ENCODE assay signal across 1 cellular context in the genomic region with DNA sequence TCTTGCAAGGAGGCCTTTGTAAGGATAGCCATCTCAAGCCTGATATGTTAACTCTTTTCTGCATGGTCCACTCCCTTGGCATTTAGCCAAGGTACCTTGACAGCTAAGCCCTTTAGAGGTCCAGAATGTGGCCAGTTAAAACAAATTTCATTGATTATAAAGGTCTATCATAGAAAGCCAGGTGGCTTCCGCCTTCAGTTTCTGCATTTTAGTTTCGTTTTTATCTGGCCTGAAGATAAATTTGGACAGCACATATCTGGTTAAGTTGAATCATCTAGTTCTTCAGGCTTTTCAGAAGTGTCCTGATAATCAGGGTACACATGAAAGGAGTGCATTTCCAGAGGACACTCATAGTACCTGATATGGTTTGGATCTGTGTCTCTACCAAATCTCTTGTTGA.
TF ChIP-seq lines count a peak whose summit lies in the region.

No MANE protein-coding gene starts in this region.

TF ChIP-seq in K562, 482 proteins besides CTCF, POLR2A, EP300 and RAD21 (continues in another document):
- TF ChIP-seq, protein P1, sequence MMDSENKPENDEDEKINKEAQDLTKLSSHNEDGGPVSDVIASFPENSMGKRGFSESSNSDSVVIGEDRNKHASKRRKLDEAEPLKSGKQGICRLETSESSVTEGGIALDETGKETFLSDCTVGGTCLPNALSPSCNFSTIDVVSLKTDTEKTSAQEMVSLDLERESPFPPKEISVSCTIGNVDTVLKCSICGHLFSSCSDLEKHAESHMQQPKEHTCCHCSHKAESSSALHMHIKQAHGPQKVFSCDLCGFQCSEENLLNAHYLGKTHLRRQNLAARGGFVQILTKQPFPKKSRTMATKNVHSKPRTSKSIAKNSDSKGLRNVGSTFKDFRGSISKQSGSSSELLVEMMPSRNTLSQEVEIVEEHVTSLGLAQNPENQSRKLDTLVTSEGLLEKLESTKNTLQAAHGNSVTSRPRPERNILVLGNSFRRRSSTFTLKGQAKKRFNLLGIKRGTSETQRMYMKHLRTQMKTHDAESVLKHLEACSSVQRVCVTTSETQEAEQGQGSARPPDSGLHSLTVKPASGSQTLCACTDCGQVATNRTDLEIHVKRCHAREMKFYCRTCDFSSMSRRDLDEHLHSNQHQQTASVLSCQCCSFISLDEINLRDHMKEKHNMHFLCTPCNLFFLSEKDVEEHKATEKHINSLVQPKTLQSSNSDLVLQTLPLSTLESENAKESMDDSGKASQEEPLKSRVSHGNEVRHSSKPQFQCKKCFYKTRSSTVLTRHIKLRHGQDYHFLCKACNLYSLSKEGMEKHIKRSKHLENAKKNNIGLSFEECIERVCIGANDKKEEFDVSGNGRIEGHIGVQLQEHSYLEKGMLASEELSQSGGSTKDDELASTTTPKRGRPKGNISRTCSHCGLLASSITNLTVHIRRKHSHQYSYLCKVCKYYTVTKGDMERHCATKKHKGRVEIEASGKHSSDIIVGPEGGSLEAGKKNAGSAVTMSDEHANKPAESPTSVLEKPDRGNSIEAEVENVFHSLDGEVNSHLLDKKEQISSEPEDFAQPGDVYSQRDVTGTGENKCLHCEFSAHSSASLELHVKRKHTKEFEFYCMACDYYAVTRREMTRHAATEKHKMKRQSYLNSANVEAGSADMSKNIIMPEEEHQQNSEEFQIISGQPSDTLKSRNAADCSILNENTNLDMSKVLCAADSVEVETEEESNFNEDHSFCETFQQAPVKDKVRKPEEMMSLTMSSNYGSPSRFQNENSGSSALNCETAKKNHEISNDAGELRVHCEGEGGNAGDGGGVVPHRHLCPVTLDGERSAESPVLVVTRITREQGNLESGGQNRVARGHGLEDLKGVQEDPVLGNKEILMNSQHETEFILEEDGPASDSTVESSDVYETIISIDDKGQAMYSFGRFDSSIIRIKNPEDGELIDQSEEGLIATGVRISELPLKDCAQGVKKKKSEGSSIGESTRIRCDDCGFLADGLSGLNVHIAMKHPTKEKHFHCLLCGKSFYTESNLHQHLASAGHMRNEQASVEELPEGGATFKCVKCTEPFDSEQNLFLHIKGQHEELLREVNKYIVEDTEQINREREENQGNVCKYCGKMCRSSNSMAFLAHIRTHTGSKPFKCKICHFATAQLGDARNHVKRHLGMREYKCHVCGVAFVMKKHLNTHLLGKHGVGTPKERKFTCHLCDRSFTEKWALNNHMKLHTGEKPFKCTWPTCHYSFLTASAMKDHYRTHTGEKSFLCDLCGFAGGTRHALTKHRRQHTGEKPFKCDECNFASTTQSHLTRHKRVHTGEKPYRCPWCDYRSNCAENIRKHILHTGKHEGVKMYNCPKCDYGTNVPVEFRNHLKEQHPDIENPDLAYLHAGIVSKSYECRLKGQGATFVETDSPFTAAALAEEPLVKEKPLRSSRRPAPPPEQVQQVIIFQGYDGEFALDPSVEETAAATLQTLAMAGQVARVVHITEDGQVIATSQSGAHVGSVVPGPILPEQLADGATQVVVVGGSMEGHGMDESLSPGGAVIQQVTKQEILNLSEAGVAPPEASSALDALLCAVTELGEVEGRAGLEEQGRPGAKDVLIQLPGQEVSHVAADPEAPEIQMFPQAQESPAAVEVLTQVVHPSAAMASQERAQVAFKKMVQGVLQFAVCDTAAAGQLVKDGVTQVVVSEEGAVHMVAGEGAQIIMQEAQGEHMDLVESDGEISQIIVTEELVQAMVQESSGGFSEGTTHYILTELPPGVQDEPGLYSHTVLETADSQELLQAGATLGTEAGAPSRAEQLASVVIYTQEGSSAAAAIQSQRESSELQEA (IDR thresholded peaks at IDR 0.05; ENCODE audit: low read depth): no peak
- TF ChIP-seq, protein P2, sequence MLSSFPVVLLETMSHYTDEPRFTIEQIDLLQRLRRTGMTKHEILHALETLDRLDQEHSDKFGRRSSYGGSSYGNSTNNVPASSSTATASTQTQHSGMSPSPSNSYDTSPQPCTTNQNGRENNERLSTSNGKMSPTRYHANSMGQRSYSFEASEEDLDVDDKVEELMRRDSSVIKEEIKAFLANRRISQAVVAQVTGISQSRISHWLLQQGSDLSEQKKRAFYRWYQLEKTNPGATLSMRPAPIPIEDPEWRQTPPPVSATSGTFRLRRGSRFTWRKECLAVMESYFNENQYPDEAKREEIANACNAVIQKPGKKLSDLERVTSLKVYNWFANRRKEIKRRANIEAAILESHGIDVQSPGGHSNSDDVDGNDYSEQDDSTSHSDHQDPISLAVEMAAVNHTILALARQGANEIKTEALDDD (IDR thresholded peaks at IDR 0.05): peak; percentile 54; the same call in 1 of the 2 replicates
- TF ChIP-seq ZNF551 (CRISPR knock-in tag; IDR thresholded peaks at IDR 0.05) (no peak), MEF2D (tag; conservative IDR thresholded peaks at IDR 0.05; ENCODE audit: low read depth) (no peak), PCBP1 (IDR thresholded peaks at IDR 0.05; ENCODE audit: low read depth, low read length, poor library complexity, severe bottlenecking) (no peak), SLC30A9 (CRISPR knock-in tag; IDR thresholded peaks at IDR 0.05) (no peak), HNRNPL (IDR thresholded peaks at IDR 0.05; ENCODE audit: low read depth, low read length) (no peak), ZNF263 (CRISPR knock-in tag; IDR thresholded peaks at IDR 0.05; ENCODE audit: borderline replicate concordance) (no peak), ZBTB1 (CRISPR knock-in tag; IDR thresholded peaks at IDR 0.05; ENCODE audit: borderline replicate concordance, low read depth) (no peak), NFIX (CRISPR knock-in tag; IDR thresholded peaks at IDR 0.05; ENCODE audit: low read depth) (0 out of 2 replicates have a peak, but pooled peaks have one; percentile 29), FOXA1 (IDR thresholded peaks at IDR 0.05; ENCODE audit: borderline replicate concordance) (no peak), JUND (IDR thresholded peaks at IDR 0.05; ENCODE audit: borderline replicate concordance, low read depth, low read length) (no peak), JUND (tag; IDR thresholded peaks at IDR 0.05; ENCODE audit: borderline replicate concordance, low read depth, low read length) (0 out of 3 replicates have a peak, but pooled peaks have one; percentile 15), STAT5A (IDR thresholded peaks at IDR 0.05; ENCODE audit: borderline replicate concordance, low read length) (no peak), ZSCAN32 (CRISPR knock-in tag; IDR thresholded peaks at IDR 0.05) (no peak), CBFA2T3 (IDR thresholded peaks at IDR 0.05) (peak; percentile 55), FOSL1 (tag; conservative IDR thresholded peaks at IDR 0.05) (0 out of 2 replicates have a peak, but pooled peaks have one; percentile 30), TARDBP (IDR thresholded peaks at IDR 0.05) (no peak), ZNF212 (CRISPR knock-in tag; IDR thresholded peaks at IDR 0.05) (no peak), HEY1 (CRISPR knock-in tag; IDR thresholded peaks at IDR 0.05; ENCODE audit: borderline replicate concordance) (no peak), KAT7 (CRISPR knock-in tag; IDR thresholded peaks at IDR 0.05; ENCODE audit: borderline replicate concordance) (no peak), ZNF589 (CRISPR knock-in tag; IDR thresholded peaks at IDR 0.05; ENCODE audit: low read depth) (no peak), HNRNPH1 (optimal IDR thresholded peaks at IDR 0.05; ENCODE audit: low read depth, low read length) (no peak), ZNF384 (IDR thresholded peaks at IDR 0.05; ENCODE audit: low read depth, low read length) (no peak), NFIC (IDR thresholded peaks at IDR 0.05) (peak; percentile 88), NR2C1 (IDR thresholded peaks at IDR 0.05) (no peak), NR2C1 (tag; IDR thresholded peaks at IDR 0.05) (no peak)
- TF ChIP-seq, protein P3, sequence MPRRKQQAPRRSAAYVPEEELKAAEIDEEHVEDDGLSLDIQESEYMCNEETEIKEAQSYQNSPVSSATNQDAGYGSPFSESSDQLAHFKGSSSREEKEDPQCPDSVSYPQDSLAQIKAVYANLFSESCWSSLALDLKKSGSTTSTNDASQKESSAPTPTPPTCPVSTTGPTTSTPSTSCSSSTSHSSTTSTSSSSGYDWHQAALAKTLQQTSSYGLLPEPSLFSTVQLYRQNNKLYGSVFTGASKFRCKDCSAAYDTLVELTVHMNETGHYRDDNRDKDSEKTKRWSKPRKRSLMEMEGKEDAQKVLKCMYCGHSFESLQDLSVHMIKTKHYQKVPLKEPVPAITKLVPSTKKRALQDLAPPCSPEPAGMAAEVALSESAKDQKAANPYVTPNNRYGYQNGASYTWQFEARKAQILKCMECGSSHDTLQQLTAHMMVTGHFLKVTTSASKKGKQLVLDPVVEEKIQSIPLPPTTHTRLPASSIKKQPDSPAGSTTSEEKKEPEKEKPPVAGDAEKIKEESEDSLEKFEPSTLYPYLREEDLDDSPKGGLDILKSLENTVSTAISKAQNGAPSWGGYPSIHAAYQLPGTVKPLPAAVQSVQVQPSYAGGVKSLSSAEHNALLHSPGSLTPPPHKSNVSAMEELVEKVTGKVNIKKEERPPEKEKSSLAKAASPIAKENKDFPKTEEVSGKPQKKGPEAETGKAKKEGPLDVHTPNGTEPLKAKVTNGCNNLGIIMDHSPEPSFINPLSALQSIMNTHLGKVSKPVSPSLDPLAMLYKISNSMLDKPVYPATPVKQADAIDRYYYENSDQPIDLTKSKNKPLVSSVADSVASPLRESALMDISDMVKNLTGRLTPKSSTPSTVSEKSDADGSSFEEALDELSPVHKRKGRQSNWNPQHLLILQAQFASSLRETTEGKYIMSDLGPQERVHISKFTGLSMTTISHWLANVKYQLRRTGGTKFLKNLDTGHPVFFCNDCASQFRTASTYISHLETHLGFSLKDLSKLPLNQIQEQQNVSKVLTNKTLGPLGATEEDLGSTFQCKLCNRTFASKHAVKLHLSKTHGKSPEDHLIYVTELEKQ (CRISPR knock-in tag; IDR thresholded peaks at IDR 0.05): no peak
- TF ChIP-seq, protein P4, sequence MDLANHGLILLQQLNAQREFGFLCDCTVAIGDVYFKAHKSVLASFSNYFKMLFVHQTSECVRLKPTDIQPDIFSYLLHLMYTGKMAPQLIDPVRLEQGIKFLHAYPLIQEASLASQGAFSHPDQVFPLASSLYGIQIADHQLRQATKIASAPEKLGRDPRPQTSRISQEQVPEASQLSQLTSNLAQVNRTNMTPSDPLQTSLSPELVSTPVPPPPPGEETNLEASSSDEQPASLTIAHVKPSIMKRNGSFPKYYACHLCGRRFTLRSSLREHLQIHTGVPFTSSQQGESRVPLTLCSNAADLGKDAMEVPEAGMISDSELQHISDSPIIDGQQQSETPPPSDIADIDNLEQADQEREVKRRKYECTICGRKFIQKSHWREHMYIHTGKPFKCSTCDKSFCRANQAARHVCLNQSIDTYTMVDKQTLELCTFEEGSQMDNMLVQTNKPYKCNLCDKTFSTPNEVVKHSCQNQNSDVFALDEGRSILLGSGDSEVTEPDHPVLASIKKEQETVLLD (IDR thresholded peaks at IDR 0.05): no peak
- TF ChIP-seq, protein P5, sequence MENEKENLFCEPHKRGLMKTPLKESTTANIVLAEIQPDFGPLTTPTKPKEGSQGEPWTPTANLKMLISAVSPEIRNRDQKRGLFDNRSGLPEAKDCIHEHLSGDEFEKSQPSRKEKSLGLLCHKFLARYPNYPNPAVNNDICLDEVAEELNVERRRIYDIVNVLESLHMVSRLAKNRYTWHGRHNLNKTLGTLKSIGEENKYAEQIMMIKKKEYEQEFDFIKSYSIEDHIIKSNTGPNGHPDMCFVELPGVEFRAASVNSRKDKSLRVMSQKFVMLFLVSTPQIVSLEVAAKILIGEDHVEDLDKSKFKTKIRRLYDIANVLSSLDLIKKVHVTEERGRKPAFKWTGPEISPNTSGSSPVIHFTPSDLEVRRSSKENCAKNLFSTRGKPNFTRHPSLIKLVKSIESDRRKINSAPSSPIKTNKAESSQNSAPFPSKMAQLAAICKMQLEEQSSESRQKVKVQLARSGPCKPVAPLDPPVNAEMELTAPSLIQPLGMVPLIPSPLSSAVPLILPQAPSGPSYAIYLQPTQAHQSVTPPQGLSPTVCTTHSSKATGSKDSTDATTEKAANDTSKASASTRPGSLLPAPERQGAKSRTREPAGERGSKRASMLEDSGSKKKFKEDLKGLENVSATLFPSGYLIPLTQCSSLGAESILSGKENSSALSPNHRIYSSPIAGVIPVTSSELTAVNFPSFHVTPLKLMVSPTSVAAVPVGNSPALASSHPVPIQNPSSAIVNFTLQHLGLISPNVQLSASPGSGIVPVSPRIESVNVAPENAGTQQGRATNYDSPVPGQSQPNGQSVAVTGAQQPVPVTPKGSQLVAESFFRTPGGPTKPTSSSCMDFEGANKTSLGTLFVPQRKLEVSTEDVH (IDR thresholded peaks at IDR 0.05; ENCODE audit: low read depth, partially characterized antibody): no peak
- TF ChIP-seq, protein P6, sequence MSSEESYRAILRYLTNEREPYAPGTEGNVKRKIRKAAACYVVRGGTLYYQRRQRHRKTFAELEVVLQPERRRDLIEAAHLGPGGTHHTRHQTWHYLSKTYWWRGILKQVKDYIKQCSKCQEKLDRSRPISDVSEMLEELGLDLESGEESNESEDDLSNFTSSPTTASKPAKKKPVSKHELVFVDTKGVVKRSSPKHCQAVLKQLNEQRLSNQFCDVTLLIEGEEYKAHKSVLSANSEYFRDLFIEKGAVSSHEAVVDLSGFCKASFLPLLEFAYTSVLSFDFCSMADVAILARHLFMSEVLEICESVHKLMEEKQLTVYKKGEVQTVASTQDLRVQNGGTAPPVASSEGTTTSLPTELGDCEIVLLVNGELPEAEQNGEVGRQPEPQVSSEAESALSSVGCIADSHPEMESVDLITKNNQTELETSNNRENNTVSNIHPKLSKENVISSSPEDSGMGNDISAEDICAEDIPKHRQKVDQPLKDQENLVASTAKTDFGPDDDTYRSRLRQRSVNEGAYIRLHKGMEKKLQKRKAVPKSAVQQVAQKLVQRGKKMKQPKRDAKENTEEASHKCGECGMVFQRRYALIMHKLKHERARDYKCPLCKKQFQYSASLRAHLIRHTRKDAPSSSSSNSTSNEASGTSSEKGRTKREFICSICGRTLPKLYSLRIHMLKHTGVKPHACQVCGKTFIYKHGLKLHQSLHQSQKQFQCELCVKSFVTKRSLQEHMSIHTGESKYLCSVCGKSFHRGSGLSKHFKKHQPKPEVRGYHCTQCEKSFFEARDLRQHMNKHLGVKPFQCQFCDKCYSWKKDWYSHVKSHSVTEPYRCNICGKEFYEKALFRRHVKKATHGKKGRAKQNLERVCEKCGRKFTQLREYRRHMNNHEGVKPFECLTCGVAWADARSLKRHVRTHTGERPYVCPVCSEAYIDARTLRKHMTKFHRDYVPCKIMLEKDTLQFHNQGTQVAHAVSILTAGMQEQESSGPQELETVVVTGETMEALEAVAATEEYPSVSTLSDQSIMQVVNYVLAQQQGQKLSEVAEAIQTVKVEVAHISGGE (CRISPR knock-in tag; IDR thresholded peaks at IDR 0.05): no peak
- TF ChIP-seq, protein P7, sequence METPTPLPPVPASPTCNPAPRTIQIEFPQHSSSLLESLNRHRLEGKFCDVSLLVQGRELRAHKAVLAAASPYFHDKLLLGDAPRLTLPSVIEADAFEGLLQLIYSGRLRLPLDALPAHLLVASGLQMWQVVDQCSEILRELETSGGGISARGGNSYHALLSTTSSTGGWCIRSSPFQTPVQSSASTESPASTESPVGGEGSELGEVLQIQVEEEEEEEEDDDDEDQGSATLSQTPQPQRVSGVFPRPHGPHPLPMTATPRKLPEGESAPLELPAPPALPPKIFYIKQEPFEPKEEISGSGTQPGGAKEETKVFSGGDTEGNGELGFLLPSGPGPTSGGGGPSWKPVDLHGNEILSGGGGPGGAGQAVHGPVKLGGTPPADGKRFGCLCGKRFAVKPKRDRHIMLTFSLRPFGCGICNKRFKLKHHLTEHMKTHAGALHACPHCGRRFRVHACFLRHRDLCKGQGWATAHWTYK (CRISPR knock-in tag; IDR thresholded peaks at IDR 0.05): no peak
- TF ChIP-seq, protein P8, sequence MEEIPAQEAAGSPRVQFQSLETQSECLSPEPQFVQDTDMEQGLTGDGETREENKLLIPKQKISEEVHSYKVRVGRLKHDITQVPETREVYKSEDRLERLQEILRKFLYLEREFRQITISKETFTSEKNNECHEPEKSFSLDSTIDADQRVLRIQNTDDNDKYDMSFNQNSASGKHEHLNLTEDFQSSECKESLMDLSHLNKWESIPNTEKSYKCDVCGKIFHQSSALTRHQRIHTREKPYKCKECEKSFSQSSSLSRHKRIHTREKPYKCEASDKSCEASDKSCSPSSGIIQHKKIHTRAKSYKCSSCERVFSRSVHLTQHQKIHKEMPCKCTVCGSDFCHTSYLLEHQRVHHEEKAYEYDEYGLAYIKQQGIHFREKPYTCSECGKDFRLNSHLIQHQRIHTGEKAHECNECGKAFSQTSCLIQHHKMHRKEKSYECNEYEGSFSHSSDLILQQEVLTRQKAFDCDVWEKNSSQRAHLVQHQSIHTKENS (CRISPR knock-in tag; IDR thresholded peaks at IDR 0.05): no peak
